ENCODE assay signal across 8 cellular contexts in the genomic region with DNA sequence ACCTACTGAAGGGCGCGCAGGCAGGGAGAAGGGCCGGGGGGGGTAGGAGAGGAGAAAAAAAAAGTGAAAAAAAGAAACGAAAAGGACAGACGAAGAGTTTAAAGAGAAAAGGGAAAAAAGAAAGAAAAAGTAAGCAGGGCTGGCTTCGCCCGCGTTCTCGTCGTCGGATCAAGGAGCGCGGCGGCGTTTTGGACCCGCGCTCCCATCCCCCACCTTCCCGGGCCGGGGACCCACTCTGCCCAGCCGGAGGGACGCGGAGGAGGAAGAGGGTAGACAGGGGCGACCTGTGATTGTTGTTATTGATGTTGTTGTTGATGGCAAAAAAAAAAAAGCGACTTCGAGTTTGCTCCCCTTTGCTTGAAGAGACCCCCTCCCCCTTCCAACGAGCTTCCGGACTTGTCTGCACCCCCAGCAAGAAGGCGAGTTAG. TPM values are rescaled to one million over a fixed set of nuclear protein-coding genes. Genes with fewer than 3 reads are reported as not detected.
DNase-seq lines count a peak whose midpoint lies in the region; ATAC-seq and TF ChIP-seq lines count a peak whose summit lies in the region.

No MANE protein-coding gene starts in this region.

- H3K4me3 Mint-ChIP-seq in T-cell, result peak overlapping the region in 2 of 3 donors; percentile 82 to 85
- H3K4me3 Mint-ChIP-seq in glutamatergic neuron (ENCODE audit: unreplicated experiment), result peak overlapping the region; percentile 97

- CTCF ChIA-PET in T-cell (lab: Charles Lee), result interaction anchor here (0.7 to 9.8 kb wide), 2 partner anchors 1031 to 1722 kb away, joined by 4 to 120 read pairs; no protein-coding TSS in a partner anchor

- H3K27ac Mint-ChIP-seq in T-cell, result no peak overlapping the region
- peak overlapping the region; percentile 96 for H3K27ac Mint-ChIP-seq in glutamatergic neuron (ENCODE audit: unreplicated experiment)

- TF ChIP-seq CTCF in glutamatergic neuron (IDR thresholded peaks at IDR 0.05; ENCODE audit: partially characterized antibody, unreplicated experiment), result no peak

- DNase-seq in activated T-cell treated with anti-CD3 and anti-CD28 coated beads, Interleukin-2, amount 50 U/mL, for 1 hour, result peak; percentile 21
- no peak for DNase-seq in activated T-cell treated with anti-CD3 and anti-CD28 coated beads for 4 hours
- peak in 6 of 34 experiments; percentile 1 to 5 (median 2) for DNase-seq in T-cell
- peak; percentile 47 for DNase-seq in glutamatergic neuron
- DNase-seq in skeletal muscle cell (ENCODE audit: low read depth), result no peak
- DNase-seq in medulla oblongata (ENCODE audit: extremely low spot score), result no peak
- no peak for DNase-seq in DMS153 (lab: John Stamatoyannopoulos, UW)
- no peak for DNase-seq in NCI-H524 treated with DMSO at 0.1 percent for 48 hours (lab: John Stamatoyannopoulos, UW)

- POLR2A ChIA-PET in T-cell (lab: Charles Lee), result interaction anchor here in 1 of 2 donors (0.6 kb wide), 1 partner anchor 279 kb away, joined by 5 read pairs; no protein-coding TSS in a partner anchor

- H3K9me3 Mint-ChIP-seq in T-cell, result no peaks in the 10 kb centered on the region
- H3K9me3 Mint-ChIP-seq in glutamatergic neuron (ENCODE audit: unreplicated experiment), result peaks cover 39% of the 10 kb centered on the region

- H3K4me1 Mint-ChIP-seq in T-cell (peaks cover 21 to 30% (median 23%) of the 10 kb centered on the region in 3 donors), glutamatergic neuron (ENCODE audit: low read depth, unreplicated experiment) (peaks cover 16% of the 10 kb centered on the region)

- H3K36me3 Mint-ChIP-seq in T-cell (no peaks in the 10 kb centered on the region), glutamatergic neuron (ENCODE audit: unreplicated experiment) (peaks cover 16% of the 10 kb centered on the region)

- ATAC-seq in T-cell (replicated peaks in 1 of 4), result no peak

- H3K4me3 ChIP-seq in skeletal muscle cell (ENCODE audit: low read depth, low read length), result peak overlapping the region; percentile 80

- peaks cover 17 to 56% of the 10 kb centered on the region in 2 donors for H3K27me3 Mint-ChIP-seq in T-cell
- peaks cover 22% of the 10 kb centered on the region for H3K27me3 Mint-ChIP-seq in glutamatergic neuron (ENCODE audit: unreplicated experiment)

RNA-seq across cellular contexts. Expression of a gene that starts 2.4 kb away (rescaled TPM):
- total RNA-seq in T-cell (10 to 100 TPM in 1 of 5 donors, 1 to 10 TPM in 4; 1.5 to 15.8 (median 2.9) TPM), glutamatergic neuron (ENCODE audit: unreplicated experiment) (269 TPM)

Comparison
In these comparisons a context has a peak if more than half of its experiments do, and no peak if none do; other contexts are left out.
1. DNase-seq: peak in activated T-cell treated with anti-CD3 and anti-CD28 coated beads, Interleukin-2, amount 50 U/mL, for 1 hour (single experiment) and glutamatergic neuron (single experiment); none in activated T-cell treated with anti-CD3 and anti-CD28 coated beads for 4 hours (single experiment), skeletal muscle cell (single experiment), medulla oblongata (single experiment), DMS153 (single experiment) and NCI-H524 treated with DMSO at 0.1 percent for 48 hours (single experiment).
2. RNA of a gene that starts 2.4 kb away (total RNA-seq): 269 TPM in glutamatergic neuron (single experiment); 1.5 to 15.8 TPM in T-cell; every median in the first group is over 10 times any median in the second.